In genomic region chr13:48184260-48184659, GRCh38 we compare ENCODE assay signal across 2 cellular contexts.
TF ChIP-seq lines count a peak whose summit lies in the region.

No MANE protein-coding gene starts in this region.

TF ChIP-seq in GM12878, 131 proteins besides CTCF, POLR2A, EP300 and RAD21 (continues in another document):
- TF ChIP-seq SUZ12 (IDR thresholded peaks at IDR 0.05; ENCODE audit: unreplicated experiment) (no peak), NKRF (conservative IDR thresholded peaks at IDR 0.05) (no peak), MAX (IDR thresholded peaks at IDR 0.05; ENCODE audit: low read depth, low read length) (no peak), YBX1 (IDR thresholded peaks at IDR 0.05) (no peak), ZBTB33 (IDR thresholded peaks at IDR 0.05) (no peak), PBX3 (IDR thresholded peaks at IDR 0.05; ENCODE audit: insufficient replicate concordance, low read depth, low read length) (no peak), CBFB (IDR thresholded peaks at IDR 0.05; ENCODE audit: low read depth) (no peak), TBL1XR1 (IDR thresholded peaks at IDR 0.05; ENCODE audit: low read depth, low read length) (peak; percentile 35; the same call in 1 of the 2 replicates), IKZF2 (IDR thresholded peaks at IDR 0.05) (peak; percentile 40 to 45; a peak in 3 of 4 replicates), SUPT20H (IDR thresholded peaks at IDR 0.05; ENCODE audit: borderline replicate concordance, control insufficient read depth, low read depth, low read length) (no peak), MEF2B (IDR thresholded peaks at IDR 0.05; ENCODE audit: partially characterized antibody, poor library complexity, severe bottlenecking) (peak; percentile 69), IRF3 (IDR thresholded peaks at IDR 0.05) (no peak), ESRRA (IDR thresholded peaks at IDR 0.05; ENCODE audit: low read length) (no peak), BCL3 (IDR thresholded peaks at IDR 0.05; ENCODE audit: borderline replicate concordance, insufficient read depth, low read depth, low read length, poor library complexity, severe bottlenecking) (no peak), SMAD1 (IDR thresholded peaks at IDR 0.05; ENCODE audit: low read depth, partially characterized antibody) (no peak), BHLHE40 (IDR thresholded peaks at IDR 0.05; ENCODE audit: borderline replicate concordance in 1 of 2, low read depth in 2 of 2, low read length in 1 of 2) (0 out of 4 replicates have a peak, but pooled peaks of 1 of the 2 experiments have one; percentile 26), NR2F1 (conservative IDR thresholded peaks at IDR 0.05) (peak; percentile 58), CHD4 (IDR thresholded peaks at IDR 0.05) (no peak), IRF4 (IDR thresholded peaks at IDR 0.05; ENCODE audit: low read depth, low read length) (no peak)

TF ChIP-seq in GM23338, 12 proteins besides CTCF, POLR2A, EP300 and RAD21:
- TF ChIP-seq EZH2 (IDR thresholded peaks at IDR 0.05; ENCODE audit: low read depth, unreplicated experiment) (no peak), ZNF114 (CRISPR knock-in tag; IDR thresholded peaks at IDR 0.05) (no peak), ZNF331 (CRISPR knock-in tag; IDR thresholded peaks at IDR 0.05; ENCODE audit: low read depth) (no peak), ZNF462 (CRISPR knock-in tag; IDR thresholded peaks at IDR 0.05) (no peak), ETS1 (IDR thresholded peaks at IDR 0.05) (no peak), STAT1 (IDR thresholded peaks at IDR 0.05; ENCODE audit: unreplicated experiment) (no peak), POLR2AphosphoS5 (IDR thresholded peaks at IDR 0.05; ENCODE audit: low read depth) (no peak), JUNB (IDR thresholded peaks at IDR 0.05; ENCODE audit: unreplicated experiment) (no peak), NANOG (IDR thresholded peaks at IDR 0.05; ENCODE audit: borderline replicate concordance) (no peak), CREB1 (CRISPR knock-in tag; IDR thresholded peaks at IDR 0.05; ENCODE audit: low read depth) (no peak), REST (IDR thresholded peaks at IDR 0.05; ENCODE audit: unreplicated experiment) (no peak), EZH2phosphoT487 (IDR thresholded peaks at IDR 0.05; ENCODE audit: unreplicated experiment) (no peak)
TF ChIP-seq in GM23338: peak in this region for 0.
